In the genomic region with DNA sequence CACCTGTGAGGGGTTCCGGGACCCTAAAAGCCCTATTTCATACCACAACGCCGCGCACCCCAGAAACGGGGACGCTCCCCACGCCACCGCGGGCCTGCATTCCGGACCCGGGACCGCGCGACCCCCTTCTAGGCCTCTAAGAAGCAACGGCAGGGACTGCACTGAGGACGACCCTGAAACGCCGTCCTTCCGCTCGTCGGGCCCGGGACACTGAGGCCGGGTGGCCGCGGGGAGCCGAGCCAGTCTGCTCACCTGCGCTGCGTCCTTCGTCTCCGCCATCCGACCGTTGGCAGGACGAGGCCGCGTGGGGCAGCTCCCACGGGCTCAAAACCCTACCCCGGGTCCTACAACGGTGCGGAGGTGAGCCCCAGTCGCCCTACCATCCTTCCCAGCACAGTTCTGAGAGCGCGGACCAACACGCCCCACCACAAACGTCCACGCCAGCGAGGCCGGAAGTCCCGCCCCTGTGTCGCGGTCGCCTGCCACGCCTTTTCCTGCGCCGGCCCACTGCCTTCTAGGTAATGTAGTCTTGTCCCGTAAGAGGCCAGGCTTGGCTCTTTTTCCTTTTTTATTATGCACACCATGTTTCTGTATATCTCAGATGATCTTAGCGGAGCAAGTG, we compare ENCODE assay signal across 8 cellular contexts. TPM values are rescaled to one million over a fixed set of nuclear protein-coding genes. Genes with fewer than 3 reads are reported as not detected.
DNase-seq lines count a peak whose midpoint lies in the region; ATAC-seq and TF ChIP-seq lines count a peak whose summit lies in the region.

Gene ZNF550, minus strand, starts transcription at position 460 of the 622 bp plus-strand sequence. Its CDS starts 181 bp downstream, at position 279.

- peak within 1 kb of the TSS; percentile 95 for H3K4me3 ChIP-seq in kidney epithelial cell (ENCODE audit: low read depth, low read length)

- H3K36me3 ChIP-seq in kidney epithelial cell (ENCODE audit: control insufficient read depth, insufficient read depth, low read length): peaks cover 3% of the 10 kb centered on the region

- TF ChIP-seq CTCF in kidney epithelial cell (IDR thresholded peaks at IDR 0.05; ENCODE audit: insufficient read depth, low read length, poor library complexity, severe bottlenecking): no peak

- peak; percentile 75 for TF ChIP-seq POLR2A in GM18951 (IDR thresholded peaks at IDR 0.05; ENCODE audit: extremely low read depth, insufficient read depth, insufficient read length)

- H3K27me3 ChIP-seq in kidney epithelial cell (ENCODE audit: control insufficient read depth, insufficient read depth, low read length): no peaks in the 10 kb centered on the region

- peak; percentile 93 for ATAC-seq in HG03159 (IDR thresholded peaks at IDR 0.05; ENCODE audit: unreplicated experiment)

- in situ Hi-C loops in GM18951 (cut with MboI; ENCODE audit: low sequenced_read_pairs, unreplicated experiment): no loop called here

- peak; percentile 94 for DNase-seq in AG08396 (ENCODE audit: low spot score)
- peak; percentile 79 for DNase-seq in NCI-H345 (lab: John Stamatoyannopoulos, UW)
- peak; percentile 85 for DNase-seq in activated CD4-positive, CD25-positive, alpha-beta regulatory T cell treated with anti-CD3 and anti-CD28 coated beads, Interleukin-2, amount 50 U/mL, for 72 hours
- DNase-seq in cerebellar nuclear complex (lab: John Stamatoyannopoulos, UW): peak; percentile 28 to 88
- DNase-seq in kidney epithelial cell (ENCODE audit: low read depth): peak; percentile 52
- DNase-seq in stimulated activated CD4-positive, alpha-beta T cell treated with anti-CD3 and anti-CD28 coated beads, Interleukin-15, amount 100 ng/mL, for 1 hour (ENCODE audit: low read depth in 1 of 2, low spot score in 1 of 2): peak; percentile 74 to 81

RNA-seq across cellular contexts. Expression of gene ZNF550, which starts in this region (rescaled TPM):
- total RNA-seq in kidney epithelial cell: 5.1 and 6.8 TPM in 2 replicates

Comparison
In these comparisons a context has a peak if more than half of its experiments do, and no peak if none do; other contexts are left out.
1. Peak in every context shown above with its lines: DNase-seq, ATAC-seq and H3K4me3 ChIP-seq.